16 cellular contexts compared by ENCODE assay signal in genomic region chr5:80220268-80220897, GRCh38. TPM values are rescaled to one million over a fixed set of nuclear protein-coding genes. Genes with fewer than 3 reads are reported as not detected.
DNase-seq lines count a peak whose midpoint lies in the region; ATAC-seq and TF ChIP-seq lines count a peak whose summit lies in the region.
"Had no signal": no experiment of that assay in that cellular context is flagged by ENCODE, and none has a peak within 500 bp of the region (broad histone marks: within the 10 kb centered on the region; RNA-seq: fewer than 3 reads in every experiment).

No MANE protein-coding gene starts in this region.

- H3K4me1 Mint-ChIP-seq in activated CD8-positive, alpha-beta memory T cell treated with anti-CD3 and anti-CD28 coated beads, Interleukin-2, amount 10 ng/mL, durations not matched to agents 7 days and 5 days, result peaks cover 45% of the 10 kb centered on the region

- peaks cover 27% of the 10 kb centered on the region for H4K20me1 ChIP-seq in smooth muscle cell (ENCODE audit: low read depth)

- no peaks in the 10 kb centered on the region for H3K9me3 ChIP-seq in effector memory CD4-positive, alpha-beta T cell (ENCODE audit: control insufficient read depth, low read length)
- no peaks in the 10 kb centered on the region for H3K9me3 ChIP-seq in smooth muscle cell (replicated peaks; ENCODE audit: low read depth)
- H3K9me3 ChIP-seq: ovary, SJCRH30 had no signal

- no peaks in the 10 kb centered on the region for H3K9me3 Mint-ChIP-seq in activated CD8-positive, alpha-beta memory T cell treated with anti-CD3 and anti-CD28 coated beads, Interleukin-2, amount 10 ng/mL, durations not matched to agents 7 days and 5 days (ENCODE audit: low read depth)
- H3K9me3 Mint-ChIP-seq: central memory CD8-positive, alpha-beta T cell had no signal

- H3K27me3 ChIP-seq in effector memory CD4-positive, alpha-beta T cell (replicated peaks; ENCODE audit: control insufficient read depth, insufficient read depth, low read length, poor library complexity, severe bottlenecking), result no peaks in the 10 kb centered on the region
- no peaks in the 10 kb centered on the region for H3K27me3 ChIP-seq in smooth muscle cell (ENCODE audit: low read depth)
- H3K27me3 ChIP-seq: ovary, SJCRH30 had no signal

- H3K36me3 ChIP-seq in effector memory CD4-positive, alpha-beta T cell (ENCODE audit: control insufficient read depth, insufficient read depth, low read length), result peaks cover 8% of the 10 kb centered on the region
- no peaks in the 10 kb centered on the region for H3K36me3 ChIP-seq in smooth muscle cell (ENCODE audit: low read depth)
- H3K36me3 ChIP-seq: ovary, SJCRH30 had no signal

- H3F3A ChIP-seq in smooth muscle cell (ENCODE audit: low read depth), result no peaks in the 10 kb centered on the region

- H3K4me2 ChIP-seq in smooth muscle cell, result no peak overlapping the region

- H3K4me1 ChIP-seq in effector memory CD4-positive, alpha-beta T cell (ENCODE audit: control insufficient read depth, insufficient read depth, low read length, poor library complexity, severe bottlenecking), result peaks cover 33% of the 10 kb centered on the region
- peaks cover 9% of the 10 kb centered on the region for H3K4me1 ChIP-seq in smooth muscle cell (ENCODE audit: low read depth)

- DNase-seq in activated CD8-positive, alpha-beta memory T cell treated with anti-CD3 and anti-CD28 coated beads, Interleukin-2, amount 50 U/mL, for 4 hours, result peak; percentile 19
- DNase-seq in activated CD8-positive, alpha-beta memory T cell treated with anti-CD3 and anti-CD28 coated beads, Interleukin-2, amount 10 ng/mL, durations not matched to agents 7 days and 5 days, result no peak
- DNase-seq in NCI-H748 treated with DMSO at 0.1 percent for 48 hours (lab: John Stamatoyannopoulos, UW) (peak; percentile 80), smooth muscle cell (lab: John Stamatoyannopoulos, UW; ENCODE audit: unreplicated experiment) (no peak)
- DNase-seq in effector memory CD4-positive, alpha-beta T cell, result no peak
- no peak for DNase-seq in stimulated activated CD4-positive, alpha-beta T cell treated with anti-CD3 and anti-CD28 coated beads, Interleukin-2, amount 100 ng/mL, for 24 hours
- DNase-seq: H7; mesenchymal stem cell; NCI-H1105; NK-92 treated with Interleukin-12 subunit alpha and Interleukin-12 subunit beta, amount 100 ng/mL, for 24 hours; ovary had no signal

- ATAC-seq in activated CD8-positive, alpha-beta memory T cell treated with anti-CD3 and anti-CD28 coated beads, Interleukin-2, amount 10 ng/mL, durations not matched to agents 7 days and 5 days, result no peak
- ATAC-seq in esophagus mucosa (no peak), HG02852 (IDR thresholded peaks at IDR 0.05; ENCODE audit: unreplicated experiment) (no peak)
- ATAC-seq: GM12878 had no signal

- WGBS in smooth muscle cell (ENCODE audit: low lambda C conversion rate), result 87% methylated on average over 5 of the region's 5 CpGs

- H2AFZ ChIP-seq in smooth muscle cell (ENCODE audit: low read depth), result no peak overlapping the region

- H3K27ac ChIP-seq in effector memory CD4-positive, alpha-beta T cell (ENCODE audit: insufficient read depth, low read length, poor library complexity, severe bottlenecking), result peak overlapping the region; percentile 0
- H3K27ac ChIP-seq in smooth muscle cell (ENCODE audit: low read depth), result peak overlapping the region; percentile 44
- H3K27ac ChIP-seq: ovary, SJCRH30 had no signal

- CTCF ChIA-PET in activated CD8-positive, alpha-beta memory T cell treated with anti-CD3 and anti-CD28 coated beads, Interleukin-2, amount 10 ng/mL, durations not matched to agents 7 days and 5 days (lab: Charles Lee), result no interaction called here

- no peak for TF ChIP-seq CTCF in smooth muscle cell (IDR thresholded peaks at IDR 0.05; ENCODE audit: borderline replicate concordance, insufficient read depth, poor library complexity, severe bottlenecking)

- no peak overlapping the region for H3K27ac Mint-ChIP-seq in activated CD8-positive, alpha-beta memory T cell treated with anti-CD3 and anti-CD28 coated beads, Interleukin-2, amount 10 ng/mL, durations not matched to agents 7 days and 5 days

- H3K4me3 ChIP-seq in effector memory CD4-positive, alpha-beta T cell (ENCODE audit: insufficient read depth, low read depth, low read length, poor library complexity, severe bottlenecking), result no peak overlapping the region
- no peak overlapping the region for H3K4me3 ChIP-seq in smooth muscle cell
- H3K4me3 ChIP-seq: GM12878, ovary, SJCRH30 had no signal

- peaks cover 14% of the 10 kb centered on the region for H3K36me3 Mint-ChIP-seq in activated CD8-positive, alpha-beta memory T cell treated with anti-CD3 and anti-CD28 coated beads, Interleukin-2, amount 10 ng/mL, durations not matched to agents 7 days and 5 days

- no peaks in the 10 kb centered on the region for H3K27me3 Mint-ChIP-seq in activated CD8-positive, alpha-beta memory T cell treated with anti-CD3 and anti-CD28 coated beads, Interleukin-2, amount 10 ng/mL, durations not matched to agents 7 days and 5 days
- H3K27me3 Mint-ChIP-seq: central memory CD8-positive, alpha-beta T cell had no signal

- H3K79me2 ChIP-seq in smooth muscle cell (ENCODE audit: low read depth), result peaks cover 86% of the 10 kb centered on the region

- H3K9ac ChIP-seq in smooth muscle cell (ENCODE audit: low read depth), result no peak overlapping the region

- no peak overlapping the region for H3K4me3 Mint-ChIP-seq in activated CD8-positive, alpha-beta memory T cell treated with anti-CD3 and anti-CD28 coated beads, Interleukin-2, amount 10 ng/mL, durations not matched to agents 7 days and 5 days
- H3K4me3 Mint-ChIP-seq: central memory CD8-positive, alpha-beta T cell had no signal

RNA-seq across cellular contexts. Expression of gene SERINC5, which starts 35.5 kb away (rescaled TPM):
- 10 to 100 TPM; 26.8 to 38.0 TPM for total RNA-seq in activated CD8-positive, alpha-beta memory T cell treated with anti-CD3 and anti-CD28 coated beads, Interleukin-2, amount 10 ng/mL, durations not matched to agents 7 days and 5 days
- total RNA-seq in smooth muscle cell (37.0 and 39.2 TPM in 2 replicates), esophagus mucosa (71.3 TPM)
- 4.5 and 11.5 TPM in 2 replicates for polyA plus RNA-seq in smooth muscle cell

Comparison
In these comparisons a context has a peak if more than half of its experiments do, and no peak if none do; other contexts are left out.
1. DNase-seq: peak in activated CD8-positive, alpha-beta memory T cell treated with anti-CD3 and anti-CD28 coated beads, Interleukin-2, amount 50 U/mL, for 4 hours (single experiment) and NCI-H748 treated with DMSO at 0.1 percent for 48 hours (single experiment); none in activated CD8-positive, alpha-beta memory T cell treated with anti-CD3 and anti-CD28 coated beads, Interleukin-2, amount 10 ng/mL, durations not matched to agents 7 days and 5 days (single experiment), effector memory CD4-positive, alpha-beta T cell (0 of 3), smooth muscle cell (single experiment) and stimulated activated CD4-positive, alpha-beta T cell treated with anti-CD3 and anti-CD28 coated beads, Interleukin-2, amount 100 ng/mL, for 24 hours (0 of 2).